Comparison of ENCODE assay signal across 27 cellular contexts in the genomic region with DNA sequence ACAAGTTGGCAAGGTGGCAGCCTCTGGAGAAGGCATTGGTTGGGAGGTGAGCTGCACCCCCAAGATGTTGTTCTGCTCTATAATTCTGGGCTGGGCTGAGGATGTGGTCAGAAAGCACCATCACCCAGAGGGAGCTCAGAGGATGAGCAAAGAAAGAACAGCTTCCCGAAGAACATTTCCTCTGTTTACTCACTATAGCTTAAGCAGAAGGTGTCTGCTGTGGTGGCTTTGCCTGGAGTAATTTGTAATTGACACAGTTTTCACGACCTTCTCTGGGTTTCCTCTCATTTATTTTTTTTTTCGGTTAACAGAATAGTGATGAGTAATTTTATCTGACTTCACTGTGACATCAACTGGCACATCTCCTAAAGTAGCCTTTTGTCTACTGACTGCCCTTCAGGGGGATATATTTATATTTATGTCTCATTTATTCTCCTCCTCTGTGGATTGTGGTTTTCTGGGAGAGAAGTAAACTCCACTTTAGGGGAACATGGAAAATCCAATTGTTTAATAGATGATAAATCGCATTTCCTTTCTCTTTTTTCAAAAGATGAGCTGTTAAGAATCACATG. TPM values are rescaled to one million over a fixed set of nuclear protein-coding genes. Genes with fewer than 3 reads are reported as not detected.
DNase-seq lines count a peak whose midpoint lies in the region; ATAC-seq, FAIRE-seq and TF ChIP-seq lines count a peak whose summit lies in the region.
"Had no signal": no experiment of that assay in that cellular context is flagged by ENCODE, and none has a peak within 500 bp of the region (broad histone marks: within the 10 kb centered on the region; RNA-seq: fewer than 3 reads in every experiment).

No MANE protein-coding gene starts in this region.

- no peak overlapping the region for H2AK9ac ChIP-seq in IMR-90 (replicated peaks; ENCODE audit: low read depth, low read length, poor library complexity)

- H4K91ac ChIP-seq in IMR-90 (ENCODE audit: insufficient read depth, low read depth, low read length), result no peak overlapping the region; the same call in 1 of the 2 replicates

- BruUV-seq in IMR-90 (replicated peaks; lab: Mats Ljungman, UMichigan), result no TSS peak

- H3K4ac ChIP-seq in IMR-90 (ENCODE audit: low read depth, low read length), result 0 out of 2 replicates have a peak overlapping the region, but pooled peaks have one; percentile 25

- H2BK120ac ChIP-seq in IMR-90 (ENCODE audit: low read depth, low read length), result no peak overlapping the region

- TF ChIP-seq RAD21 in IMR-90 (IDR thresholded peaks at IDR 0.05; ENCODE audit: low read length) (no peak), SK-N-SH (IDR thresholded peaks at IDR 0.05; ENCODE audit: low read length) (no peak)

- CTCF ChIA-PET in IMR-90 (lab: Yijun Ruan, JAX) (interaction anchor here (0.6 to 0.9 kb wide), 2 partner anchors 13 to 15 kb away, joined by 3 to 4 read pairs; no protein-coding TSS in a partner anchor), SK-N-SH (lab: Yijun Ruan, JAX) (no interaction called here)

- no peaks in the 10 kb centered on the region for H3K36me3 ChIP-seq in BLaER1
- H3K36me3 ChIP-seq in IMR-90 (ENCODE audit: control insufficient read depth, insufficient read depth, low read length), result no peaks in the 10 kb centered on the region
- no peaks in the 10 kb centered on the region for H3K36me3 ChIP-seq in SK-N-SH (replicated peaks in 1 of 2; ENCODE audit: control insufficient read depth in 1 of 2, insufficient read depth in 2 of 2, low read length in 1 of 2)
- H3K36me3 ChIP-seq: HAP-1, left ventricle myocardium inferior, neutrophil, prostate gland had no signal

- ATAC-seq in IMR-90 (ENCODE audit: low read depth) (peak; percentile 32; the same call in 1 of the 2 replicates), HG03039 (IDR thresholded peaks at IDR 0.05; ENCODE audit: unreplicated experiment) (no peak)
- ATAC-seq: activated CD4-positive, alpha-beta T cell treated with anti-CD3 and anti-CD28 coated beads for 36 hours; activated CD8-positive, alpha-beta T cell treated with anti-CD3 and anti-CD28 coated beads, Interleukin-2, amount 10 ng/mL, durations not matched to agents 7 days and 5 days; K562; stimulated activated naive B cell treated with anti-CD40 and anti-IgM and Interleukin-4, amounts not matched to agents 10 μg/mL and 1 μg/mL and 100 μg/mL, for 72 hours had no signal

- peak overlapping the region; percentile 70 for H3K4me2 ChIP-seq in BLaER1
- no peak overlapping the region for H3K4me2 ChIP-seq in IMR-90 (ENCODE audit: low read depth, low read length)
- no peak overlapping the region for H3K4me2 ChIP-seq in SK-N-SH
- H3K4me2 ChIP-seq: PC-9 had no signal

- intact Hi-C loops in IMR-90 (cut with micrococcal nuclease), result no loop called here

- TF ChIP-seq EP300 in SK-N-SH (IDR thresholded peaks at IDR 0.05; ENCODE audit: borderline replicate concordance in 1 of 2, low read depth in 1 of 2, low read length in 1 of 2), result no peak

- H3K27ac ChIP-seq in BLaER1, result 0 out of 2 replicates have a peak overlapping the region, but pooled peaks have one; percentile 3
- no peak overlapping the region for H3K27ac ChIP-seq in IMR-90 (ENCODE audit: insufficient read depth, low read length)
- no peak overlapping the region for H3K27ac ChIP-seq in SK-N-SH (ENCODE audit: low read depth in 2 of 2, low read length in 1 of 2)
- H3K27ac ChIP-seq: left ventricle myocardium inferior, neutrophil, PC-9, prostate gland had no signal

- H4K8ac ChIP-seq in IMR-90 (ENCODE audit: low read depth in 2 of 2, low read length in 2 of 2), result no peak overlapping the region

- in situ Hi-C loops in IMR-90 (cut with MboI; ENCODE audit: low sequenced_read_pairs), result no loop called here

- no peak overlapping the region for H3K23ac ChIP-seq in IMR-90 (ENCODE audit: low read depth, low read length)

- H3K79me2 ChIP-seq in SK-N-SH (ENCODE audit: insufficient read depth), result no peaks in the 10 kb centered on the region

- H3K14ac ChIP-seq in IMR-90 (replicated peaks; ENCODE audit: low read depth, low read length), result 0 out of 2 replicates have a peak overlapping the region, but pooled peaks have one; percentile 57

- H3K27me3 ChIP-seq in BLaER1, result no peaks in the 10 kb centered on the region
- no peaks in the 10 kb centered on the region for H3K27me3 ChIP-seq in IMR-90 (ENCODE audit: control insufficient read depth, insufficient read depth, low read length)
- no peaks in the 10 kb centered on the region for H3K27me3 ChIP-seq in SK-N-SH (ENCODE audit: insufficient read depth)
- H3K27me3 ChIP-seq: neutrophil had no signal

- H3K79me1 ChIP-seq in IMR-90 (ENCODE audit: low read depth in 1 of 2, low read length in 2 of 2), result no peaks in the 10 kb centered on the region

- no peaks in the 10 kb centered on the region for H3K9me2 ChIP-seq in SK-N-SH

- no CpG with 5 or more reads among the region's 4 CpGs for WGBS in IMR-90 (ENCODE audit: extremely low coverage in 2 of 2, insufficient read length in 1 of 2), 2 experiments
- 39% methylated on average over 4 of the region's 4 CpGs for WGBS in SK-N-SH (ENCODE audit: low lambda C conversion rate)

- no peaks in the 10 kb centered on the region for H3F3A ChIP-seq in SK-N-SH (replicated peaks; ENCODE audit: insufficient read depth)

- H2BK20ac ChIP-seq in IMR-90 (ENCODE audit: low read depth, low read length), result no peak overlapping the region

- H3K9me1 ChIP-seq in IMR-90 (ENCODE audit: insufficient read depth, low read length), result no peaks in the 10 kb centered on the region

- H2BK15ac ChIP-seq in IMR-90 (ENCODE audit: low read depth, low read length), result no peak overlapping the region

- H3K4me1 ChIP-seq in BLaER1 (peaks cover 39% of the 10 kb centered on the region), IMR-90 (ENCODE audit: control insufficient read depth, insufficient read depth, low read length) (peaks cover 3% of the 10 kb centered on the region; the same call in 1 of the 2 replicates), SK-N-SH (ENCODE audit: control insufficient read depth in 1 of 2, insufficient read depth in 2 of 2, low read depth in 1 of 2, low read length in 1 of 2) (no peaks in the 10 kb centered on the region)
- H3K4me1 ChIP-seq: HAP-1, left ventricle myocardium inferior, prostate gland had no signal

- H3K18ac ChIP-seq in IMR-90 (ENCODE audit: low read depth, low read length), result no peak overlapping the region

- FAIRE-seq in H54 (lab: Jason Lieb, UNC), result no peak
- FAIRE-seq: endometrium, islet of Langerhans, K562 had no signal

- H4K5ac ChIP-seq in IMR-90 (ENCODE audit: low read depth, low read length), result no peak overlapping the region

- no peak overlapping the region for H3K56ac ChIP-seq in IMR-90 (ENCODE audit: extremely low read depth, insufficient read depth, low read length)

- DNase-seq in IMR-90, result peak; percentile 46
- no peak for DNase-seq in SK-N-SH
- DNase-seq in foreskin melanocyte, result peak; percentile 94
- DNase-seq in COLO668 (lab: John Stamatoyannopoulos, UW; ENCODE audit: unreplicated experiment), result no peak
- no peak for DNase-seq in H54 (ENCODE audit: insufficient read length, low spot score)
- no peak for DNase-seq in SK-N-DZ (ENCODE audit: low spot score)
- DNase-seq: activated CD4-positive, alpha-beta T cell treated with anti-CD3 and anti-CD28 coated beads for 36 hours; activated CD8-positive, alpha-beta T cell treated with anti-CD3 and anti-CD28 coated beads, Interleukin-2, amount 10 ng/mL, durations not matched to agents 7 days and 5 days; activated gamma-delta T cell; CD4-positive, alpha-beta T cell; cerebellar nuclear complex; left ventricle myocardium inferior; NCI-H1417 treated with DMSO at 0.1 percent for 48 hours; NCI-H774; PC-9; SHP77 treated with DMSO at 0.1 percent for 48 hours; stimulated activated CD4-positive, alpha-beta T cell treated with anti-CD3 and anti-CD28 coated beads, Interleukin-15, amount 100 ng/mL, for 24 hours; stimulated activated naive B cell treated with anti-CD40 and anti-IgM and Interleukin-4, amounts not matched to agents 10 μg/mL and 1 μg/mL and 100 μg/mL, for 72 hours; T-helper 1 cell had no signal

- no peak overlapping the region for H2BK5ac ChIP-seq in IMR-90 (ENCODE audit: low read depth, low read length, poor library complexity, severe bottlenecking)

- TF ChIP-seq CTCF in IMR-90 (conservative IDR thresholded peaks at IDR 0.05; ENCODE audit: low read depth, low read length) (no peak), SK-N-SH (IDR thresholded peaks at IDR 0.05) (no peak)

- no peaks in the 10 kb centered on the region for H4K20me1 ChIP-seq in BLaER1
- no peaks in the 10 kb centered on the region for H4K20me1 ChIP-seq in IMR-90 (ENCODE audit: insufficient read depth, low read length)
- H4K20me1 ChIP-seq in SK-N-SH (ENCODE audit: insufficient read depth), result no peaks in the 10 kb centered on the region

- H3K4me3 ChIP-seq in BLaER1, result no peak overlapping the region
- H3K4me3 ChIP-seq in IMR-90 (ENCODE audit: insufficient read depth, low read depth, low read length), result no peak overlapping the region
- H3K4me3 ChIP-seq in SK-N-SH (ENCODE audit: low read depth in 2 of 2, low read length in 1 of 2), result no peak overlapping the region
- H3K4me3 ChIP-seq: HAP-1, K562, left ventricle myocardium inferior, PC-9, prostate gland had no signal

- no peak for TF ChIP-seq POLR2A in IMR-90 (IDR thresholded peaks at IDR 0.05; ENCODE audit: low read depth, low read length)
- no peak for TF ChIP-seq POLR2A in H54 (IDR thresholded peaks at IDR 0.05; ENCODE audit: low read depth, low read length)

- H2AFZ ChIP-seq in IMR-90 (replicated peaks; ENCODE audit: low read length, poor library complexity), result no peak overlapping the region
- no peak overlapping the region for H2AFZ ChIP-seq in SK-N-SH (ENCODE audit: low read depth)
- H2AFZ ChIP-seq: PC-9 had no signal

- H3K9ac ChIP-seq in BLaER1 (no peak overlapping the region), IMR-90 (ENCODE audit: low read depth, low read length) (no peak overlapping the region), SK-N-SH (no peak overlapping the region)

- H3K9me3 ChIP-seq in BLaER1 (peaks cover 33% of the 10 kb centered on the region), IMR-90 (ENCODE audit: control insufficient read depth, insufficient read depth, low read length) (peaks cover 6% of the 10 kb centered on the region), SK-N-SH (no peaks in the 10 kb centered on the region)
- H3K9me3 ChIP-seq: neutrophil, prostate gland had no signal

- dilution Hi-C loops in IMR-90 (cut with HindIII; ENCODE audit: low sequenced_read_pairs, unreplicated experiment), result no loop called here

- POLR2A ChIA-PET in IMR-90 (lab: Charles Lee; ENCODE audit: unreplicated experiment) (no interaction called here), SK-N-SH (lab: Yijun Ruan, JAX) (no interaction called here)

- no peak overlapping the region; the same call in 1 of the 2 replicates for H2AK5ac ChIP-seq in IMR-90 (ENCODE audit: low read depth, low read length)

RNA-seq across cellular contexts. Expression of a gene that starts 49.5 kb away (rescaled TPM):
- 5.3 and 5.4 TPM in 2 replicates for total RNA-seq in IMR-90 (2012; rRNA removed)
- polyA plus RNA-seq in IMR-90 (2012; rRNA removed), result 10.3 TPM in 2 replicates
- polyA plus RNA-seq in IMR-90 (2012; cell fraction: cytosol; rRNA removed), result 6.5 and 8.3 TPM in 2 replicates
- 4.5 and 10.1 TPM in 2 replicates for polyA plus RNA-seq in IMR-90 (2012; cell fraction: nucleus; rRNA removed; ENCODE audit: low replicate concordance)
- 9.2 and 11.7 TPM in 2 replicates for polyA plus RNA-seq in SK-N-SH (2012; rRNA removed)
- 12.4 and 16.0 TPM in 2 replicates for polyA plus RNA-seq in SK-N-SH (2012; cell fraction: cytosol; rRNA removed)
- polyA plus RNA-seq in SK-N-SH (2012; cell fraction: nucleus; rRNA removed), result 4.1 and 7.8 TPM in 2 replicates
- polyA plus RNA-seq in SK-N-DZ (2014; cell fraction: cytosol; rRNA removed), result 5.6 and 9.3 TPM in 2 replicates
- 4.2 and 4.3 TPM in 2 replicates for polyA plus RNA-seq in SK-N-DZ (2014; cell fraction: nucleus; rRNA removed)

Comparison
In these comparisons a context has a peak if more than half of its experiments do, and no peak if none do; other contexts are left out.
1. DNase-seq: peak in IMR-90 (single experiment) and foreskin melanocyte (single experiment); none in SK-N-SH (single experiment), COLO668 (single experiment), H54 (single experiment) and SK-N-DZ (single experiment).